Comparison of ENCODE assay signal across 13 cellular contexts in the genomic region with DNA sequence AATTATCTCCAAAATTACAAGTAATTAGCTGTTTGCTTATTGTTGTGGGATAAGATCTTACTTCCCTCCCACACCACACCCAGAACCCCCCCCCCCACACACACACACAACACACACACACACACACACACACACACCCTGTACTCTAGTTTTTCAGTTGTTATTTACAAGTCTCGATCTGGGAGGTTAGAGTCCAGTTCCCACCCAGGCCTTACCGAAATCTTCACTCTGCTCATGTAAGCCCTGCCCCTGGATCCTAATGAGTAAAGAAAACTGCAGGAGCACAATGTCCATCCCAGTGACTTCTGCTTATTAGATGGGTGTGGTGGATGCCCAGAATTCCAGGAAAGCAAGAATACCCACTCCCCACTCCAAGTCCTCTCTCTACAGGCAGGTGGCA. TPM values are rescaled to one million over a fixed set of nuclear protein-coding genes. Genes with fewer than 3 reads are reported as not detected.
DNase-seq lines count a peak whose midpoint lies in the region; ATAC-seq and TF ChIP-seq lines count a peak whose summit lies in the region.
"Had no signal": no experiment of that assay in that cellular context is flagged by ENCODE, and none has a peak within 500 bp of the region (broad histone marks: within the 10 kb centered on the region; RNA-seq: fewer than 3 reads in every experiment).

No MANE protein-coding gene starts in this region.

- peaks cover 0 to 1% of the 10 kb centered on the region in 2 donors for H3K36me3 ChIP-seq in lung (ENCODE audit: control insufficient read depth in 2 of 2, insufficient read depth in 2 of 2, low read length in 2 of 2)

- no TSS peak for BruUV-seq in Calu3 (replicated peaks; lab: Mats Ljungman, UMichigan)

- peak overlapping the region; percentile 71 for H3K27ac ChIP-seq in caudate nucleus (ENCODE audit: low read depth, low read length)
- peak overlapping the region; percentile 39 to 72 for H3K27ac ChIP-seq in lung (ENCODE audit: low read depth in 1 of 2, low read length in 1 of 2)
- H3K27ac ChIP-seq in substantia nigra (ENCODE audit: low read depth, low read length, poor library complexity, severe bottlenecking), result peak overlapping the region; percentile 90

- H3K4me1 ChIP-seq in lung (ENCODE audit: control insufficient read depth in 2 of 2, insufficient read depth in 2 of 2, low read length in 2 of 2), result peaks cover 24 to 63% of the 10 kb centered on the region in 2 donors

- H3K27me3 Mint-ChIP-seq in Calu3 (ENCODE audit: unreplicated experiment), result no peaks in the 10 kb centered on the region

- no peaks in the 10 kb centered on the region for H3K9me3 ChIP-seq in lung (ENCODE audit: control insufficient read depth in 2 of 2, insufficient read depth in 1 of 2, low read length in 1 of 2)

- no peak for TF ChIP-seq EP300 in Ishikawa (IDR thresholded peaks at IDR 0.05; ENCODE audit: borderline replicate concordance)

- intact Hi-C loops in Calu3 (cut with micrococcal nuclease; ENCODE audit: unreplicated experiment), result no loop called here

- CTCF ChIA-PET in Calu3 (lab: Charles Lee), result interaction anchor here (1.1 kb wide), 1 partner anchor 281 kb away, joined by 5 read pairs; no protein-coding TSS in a partner anchor

- H3K4me3 ChIP-seq in lung, result no peak overlapping the region

- no peak for TF ChIP-seq RAD21 in Ishikawa (IDR thresholded peaks at IDR 0.05; ENCODE audit: low read depth)

- H3K27me3 ChIP-seq in lung (ENCODE audit: control insufficient read depth, insufficient read depth), result no peaks in the 10 kb centered on the region

- WGBS in lung, 2 donors, result 60 to 67% methylated on average over 2 of the region's 2 CpGs

- no peaks in the 10 kb centered on the region for H3K36me3 Mint-ChIP-seq in Calu3 (ENCODE audit: insufficient read depth, unreplicated experiment)
- H3K36me3 Mint-ChIP-seq: memory B cell, T-cell had no signal

- DNase-seq in caudate nucleus (lab: John Stamatoyannopoulos, UW) (peak in 1 of 61 donors; percentile 13), lung (ENCODE audit: low spot score) (no peak), substantia nigra (lab: John Stamatoyannopoulos, UW) (no peak), Calu3 (no peak)
- DNase-seq: activated CD4-positive, CD25-positive, alpha-beta regulatory T cell; activated CD8-positive, alpha-beta memory T cell treated with anti-CD3 and anti-CD28 coated beads, Interleukin-2, amount 50 U/mL, for 4 hours; activated naive CD4-positive, alpha-beta T cell treated with anti-CD3 and anti-CD28 coated beads, Interleukin-2, amount 50 U/mL, for 16 hours; stimulated activated CD4-positive, alpha-beta T cell treated with anti-CD3 and anti-CD28 coated beads, Interleukin-15, amount 100 ng/mL, for 24 hours; T-cell had no signal

- H3K27ac Mint-ChIP-seq in Calu3 (ENCODE audit: unreplicated experiment), result no peak overlapping the region
- H3K27ac Mint-ChIP-seq: memory B cell, T-cell had no signal

- H3K4me1 Mint-ChIP-seq in Calu3 (ENCODE audit: low read depth, unreplicated experiment), result no peaks in the 10 kb centered on the region
- H3K4me1 Mint-ChIP-seq: memory B cell, T-cell had no signal

- ATAC-seq in lung (ENCODE audit: insufficient read depth, low FRiP score) (no peak), HG02763 (IDR thresholded peaks at IDR 0.05; ENCODE audit: unreplicated experiment) (no peak), HG03196 (IDR thresholded peaks at IDR 0.05; ENCODE audit: unreplicated experiment) (no peak)
- ATAC-seq: T-cell had no signal

- no peaks in the 10 kb centered on the region for H3K9me3 Mint-ChIP-seq in Calu3 (ENCODE audit: low read depth, unreplicated experiment)
- H3K9me3 Mint-ChIP-seq: memory B cell, T-cell had no signal

- H3K4me3 Mint-ChIP-seq in Calu3 (ENCODE audit: low read depth, unreplicated experiment), result no peak overlapping the region
- H3K4me3 Mint-ChIP-seq: memory B cell, T-cell had no signal

- no peak for TF ChIP-seq CTCF in lung (IDR thresholded peaks at IDR 0.05; ENCODE audit: control extremely low read depth, extremely low read depth)
- TF ChIP-seq CTCF in Calu3 (IDR thresholded peaks at IDR 0.05; ENCODE audit: unreplicated experiment), result no peak

TF ChIP-seq in Ishikawa, 13 proteins besides CTCF, POLR2A, EP300 and RAD21:
- peak; percentile 21; the same call in 1 of the 2 replicates for TF ChIP-seq TEAD4 (IDR thresholded peaks at IDR 0.05)
- TF ChIP-seq, protein P1, sequence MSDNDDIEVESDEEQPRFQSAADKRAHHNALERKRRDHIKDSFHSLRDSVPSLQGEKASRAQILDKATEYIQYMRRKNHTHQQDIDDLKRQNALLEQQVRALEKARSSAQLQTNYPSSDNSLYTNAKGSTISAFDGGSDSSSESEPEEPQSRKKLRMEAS (IDR thresholded peaks at IDR 0.05), result no peak

RNA-seq across cellular contexts. Expression of gene STARD13, which starts 23.0 kb away (rescaled TPM):
- total RNA-seq in lung, result 10 to 100 TPM; 49.5 to 91.6 TPM
- 1 to 10 TPM; 7.9 to 9.8 TPM for polyA plus RNA-seq in lung
- 8.6 and 11.3 TPM in 2 replicates for total RNA-seq in Calu3 (2022)
